Comparison of ENCODE assay signal across 8 cellular contexts in genomic region chr12:57583008-57583831, GRCh38. TPM values are rescaled to one million over a fixed set of nuclear protein-coding genes. Genes with fewer than 3 reads are reported as not detected.
A peak's percentile ranks its signal among the peaks of the same experiment; 100 is the strongest.
DNase-seq lines count a peak whose midpoint lies in the region; ATAC-seq, FAIRE-seq and TF ChIP-seq lines count a peak whose summit lies in the region.

No MANE protein-coding gene starts in this region.

- H3K4me3 ChIP-seq in bronchial epithelial cell (ENCODE audit: low read depth, low read length) (no peak overlapping the region), kidney epithelial cell (ENCODE audit: low read depth, low read length) (no peak overlapping the region)

- H3K27ac ChIP-seq in C4-2B: no peak overlapping the region

- no peak for FAIRE-seq in bronchial epithelial cell (lab: Jason Lieb, UNC)

- DNase-seq in GM19238 (ENCODE audit: insufficient read length, low spot score): peak; percentile 84
- DNase-seq in NCI-H226: peak; percentile 64
- peak; percentile 76 for DNase-seq in WTC11 (ENCODE audit: low spot score)
- DNase-seq in bronchial epithelial cell (ENCODE audit: low read depth): peak; percentile 66
- peak; percentile 35 for DNase-seq in kidney epithelial cell (ENCODE audit: low read depth)
- DNase-seq in stimulated activated CD4-positive, alpha-beta T cell treated with anti-CD3 and anti-CD28 coated beads, Interleukin-2, amount 100 ng/mL, for 4 hours (ENCODE audit: low read depth): peak; percentile 55

- no peaks in the 10 kb centered on the region; the same call in 1 of the 2 replicates for H3K4me1 Mint-ChIP-seq in WTC11

- H3K27me3 Mint-ChIP-seq in WTC11 (ENCODE audit: low read depth): 0 out of 2 replicates have a peak, but pooled peaks cover 3% of the 10 kb centered on the region

- H3K4me3 Mint-ChIP-seq in WTC11: no peak overlapping the region

- ATAC-seq in HG03196 (IDR thresholded peaks at IDR 0.05; ENCODE audit: unreplicated experiment): peak; percentile 93
- peak; percentile 99 for ATAC-seq in WTC11

- peaks cover 19% of the 10 kb centered on the region for H3K36me3 Mint-ChIP-seq in WTC11

- POLR2A ChIA-PET in WTC11 (lab: Charles Lee): interaction anchor here (0.5 to 1.0 kb wide), 2 partner anchors 15 to 152 kb away, joined by 3 read pairs; no protein-coding TSS in a partner anchor

- CTCF ChIA-PET in WTC11 (lab: Charles Lee): interaction anchor here (0.6 to 4.2 kb wide), 51 partner anchors 8 to 1133 kb away, joined by 3 to 74 read pairs (median 5); partner anchors contain the start of genes ARHGEF25, AVIL, B4GALNT1 and CYP27B1

- H3K27me3 ChIP-seq in bronchial epithelial cell (ENCODE audit: control insufficient read depth, insufficient read depth, low read length): peaks cover 4% of the 10 kb centered on the region
- H3K27me3 ChIP-seq in kidney epithelial cell (ENCODE audit: control insufficient read depth, insufficient read depth, low read length): no peaks in the 10 kb centered on the region

- H3K27ac Mint-ChIP-seq in WTC11: no peak overlapping the region

- TF ChIP-seq CTCF in C4-2B (conservative IDR thresholded peaks at IDR 0.05) (peak; percentile 96), WTC11 (IDR thresholded peaks at IDR 0.05) (peak; percentile 92), bronchial epithelial cell (IDR thresholded peaks at IDR 0.05; ENCODE audit: insufficient read depth, low read length, severe bottlenecking) (peak; percentile 88), kidney epithelial cell (IDR thresholded peaks at IDR 0.05; ENCODE audit: insufficient read depth, low read length, poor library complexity, severe bottlenecking) (peak; percentile 90)

- H3K36me3 ChIP-seq in bronchial epithelial cell (ENCODE audit: control insufficient read depth, insufficient read depth, low read length) (no peaks in the 10 kb centered on the region), kidney epithelial cell (ENCODE audit: control insufficient read depth, insufficient read depth, low read length) (peaks cover 3% of the 10 kb centered on the region)

- no peaks in the 10 kb centered on the region for H3K9me3 Mint-ChIP-seq in WTC11

TF ChIP-seq in WTC11, 78 proteins besides CTCF, POLR2A, EP300 and RAD21:
- TF ChIP-seq CREM (CRISPR knock-in tag; IDR thresholded peaks at IDR 0.05): no peak
- no peak for TF ChIP-seq RORB (CRISPR knock-in tag; IDR thresholded peaks at IDR 0.05)
- TF ChIP-seq MLX (CRISPR knock-in tag; IDR thresholded peaks at IDR 0.05): no peak
- TF ChIP-seq AR (CRISPR knock-in tag; IDR thresholded peaks at IDR 0.05): no peak
- TF ChIP-seq MAX (CRISPR knock-in tag; IDR thresholded peaks at IDR 0.05): 0 out of 2 replicates have a peak, but pooled peaks have one; percentile 13
- no peak for TF ChIP-seq ATF2 (CRISPR knock-in tag; IDR thresholded peaks at IDR 0.05; ENCODE audit: borderline replicate concordance, low read depth)

RNA-seq across cellular contexts. Expression of gene PIP4K2C, which starts 7.8 kb away (rescaled TPM):
- total RNA-seq in WTC11 (2021) (25.4 to 26.9 TPM (median 25.8 TPM) in 3 replicates), bronchial epithelial cell (38.4 and 46.3 TPM in 2 replicates), kidney epithelial cell (96.0 and 105 TPM in 2 replicates)

RNA-seq across cellular contexts. Expression of gene DTX3, which starts 21.4 kb away (rescaled TPM):
- 52.4 to 57.0 TPM (median 55.7 TPM) in 3 replicates for total RNA-seq in WTC11 (2021)
- total RNA-seq in bronchial epithelial cell: 1.5 and 3.7 TPM in 2 replicates
- 27.3 and 34.1 TPM in 2 replicates for total RNA-seq in kidney epithelial cell

RNA-seq across cellular contexts. Expression of gene ARHGEF25, which starts 28.0 kb away (rescaled TPM):
- total RNA-seq in WTC11 (2021) (11.9 to 19.0 TPM (median 17.2 TPM) in 3 replicates), bronchial epithelial cell (0.26 and 0.53 TPM in 2 replicates), kidney epithelial cell (2.3 and 2.4 TPM in 2 replicates)

RNA-seq across cellular contexts. Expression of gene KIF5A, which starts 33.4 kb away (rescaled TPM):
- total RNA-seq in WTC11 (2021): 15.9 to 17.9 TPM (median 16.1 TPM) in 3 replicates
- total RNA-seq in bronchial epithelial cell: under 0.01 and 0.26 TPM in 2 replicates
- total RNA-seq in kidney epithelial cell: 1.2 and 1.9 TPM in 2 replicates

RNA-seq across cellular contexts. Expression of gene DCTN2, which starts 36.2 kb away (rescaled TPM):
- total RNA-seq in WTC11 (2021) (93.5 to 94.4 TPM (median 94.4 TPM) in 3 replicates), bronchial epithelial cell (65.8 and 87.9 TPM in 2 replicates), kidney epithelial cell (154 and 191 TPM in 2 replicates)
